8 cellular contexts compared by ENCODE assay signal in genomic region chr19:9936151-9937000, GRCh38. TPM values are rescaled to one million over a fixed set of nuclear protein-coding genes. Genes with fewer than 3 reads are reported as not detected.
A peak's percentile ranks its signal among the peaks of the same experiment; 100 is the strongest.
DNase-seq lines count a peak whose midpoint lies in the region; ATAC-seq and TF ChIP-seq lines count a peak whose summit lies in the region.

Gene OLFM2 (minus strand): TSS chr19:9936515. CDS start chr19:9936366, 149 bp downstream.

- H3K27ac ChIP-seq in OCI-LY7 (ENCODE audit: low read depth, low read length, poor library complexity, severe bottlenecking): no peak within 1 kb of the TSS

- H3K36me3 Mint-ChIP-seq in activated CD8-positive, alpha-beta T cell treated with anti-CD3 and anti-CD28 coated beads for 36 hours (ENCODE audit: low read depth): no peaks in the 10 kb centered on the region

- H3K79me2 ChIP-seq in OCI-LY7 (ENCODE audit: insufficient read depth, low read depth, low read length): no peaks in the 10 kb centered on the region

- peak within 1 kb of the TSS; percentile 45 for H3K4me3 Mint-ChIP-seq in activated CD8-positive, alpha-beta T cell treated with anti-CD3 and anti-CD28 coated beads for 36 hours

- H3K4me1 ChIP-seq in OCI-LY7 (ENCODE audit: insufficient read depth, low read length, poor library complexity, severe bottlenecking): no peaks in the 10 kb centered on the region

- H3K9me3 ChIP-seq in OCI-LY7 (ENCODE audit: low read length): no peaks in the 10 kb centered on the region

- no peak for TF ChIP-seq CTCF in activated CD8-positive, alpha-beta T cell treated with anti-CD3 and anti-CD28 coated beads for 36 hours (IDR thresholded peaks at IDR 0.05)
- no peak for TF ChIP-seq CTCF in OCI-LY7 (conservative IDR thresholded peaks at IDR 0.05; ENCODE audit: low read length)

- no peak within 1 kb of the TSS for H3K4me3 ChIP-seq in OCI-LY7 (ENCODE audit: low read depth, low read length, poor library complexity, severe bottlenecking)

- peaks cover 53% of the 10 kb centered on the region for H3K27me3 Mint-ChIP-seq in activated CD8-positive, alpha-beta T cell treated with anti-CD3 and anti-CD28 coated beads for 36 hours

- H3K9me2 ChIP-seq in OCI-LY7 (ENCODE audit: insufficient read depth, low read length): no peaks in the 10 kb centered on the region

- no peaks in the 10 kb centered on the region for H4K20me1 ChIP-seq in OCI-LY7 (ENCODE audit: insufficient read depth, low read length)

- DNase-seq in NCI-H748 (lab: John Stamatoyannopoulos, UW; ENCODE audit: unreplicated experiment) (peak; percentile 34), NCI-H748 treated with DMSO at 0.1 percent for 48 hours (lab: John Stamatoyannopoulos, UW) (no peak), hypothalamus (lab: John Stamatoyannopoulos, UW) (peak in 29 of 51 donors; percentile 5 to 63 (median 27)), OCI-LY7 (ENCODE audit: low spot score) (no peak), inferior parietal cortex (ENCODE audit: extremely low spot score) (no peak), dedifferentiated amniotic fluid mesenchymal stem cell (ENCODE audit: extremely low spot score) (no peak)
- DNase-seq in activated CD8-positive, alpha-beta T cell treated with anti-CD3 and anti-CD28 coated beads for 36 hours: peak; percentile 33
- peak; percentile 30 for DNase-seq in stimulated activated CD4-positive, alpha-beta T cell treated with anti-CD3 and anti-CD28 coated beads, Interleukin-2, amount 100 ng/mL, for 4 hours (ENCODE audit: low read depth)

- CTCF ChIA-PET in activated CD8-positive, alpha-beta T cell treated with anti-CD3 and anti-CD28 coated beads for 36 hours (lab: Charles Lee): no interaction called here
- CTCF ChIA-PET in OCI-LY7 (lab: Charles Lee; ENCODE audit: unreplicated experiment): no interaction called here

- no peak within 1 kb of the TSS for H3K4me2 ChIP-seq in OCI-LY7 (ENCODE audit: low read length)

- no peaks in the 10 kb centered on the region for H3K9me3 Mint-ChIP-seq in activated CD8-positive, alpha-beta T cell treated with anti-CD3 and anti-CD28 coated beads for 36 hours

- no peaks in the 10 kb centered on the region for H3K36me3 ChIP-seq in OCI-LY7 (ENCODE audit: insufficient read depth, low read length)

- no peak within 1 kb of the TSS for H3K27ac Mint-ChIP-seq in activated CD8-positive, alpha-beta T cell treated with anti-CD3 and anti-CD28 coated beads for 36 hours

- POLR2A ChIA-PET in activated CD8-positive, alpha-beta T cell treated with anti-CD3 and anti-CD28 coated beads for 36 hours (lab: Charles Lee): no interaction called here
- POLR2A ChIA-PET in OCI-LY7 (lab: Charles Lee): no interaction called here

- ATAC-seq in activated CD8-positive, alpha-beta T cell treated with anti-CD3 and anti-CD28 coated beads for 36 hours: no peak

- intact Hi-C loops in activated CD8-positive, alpha-beta T cell treated with anti-CD3 and anti-CD28 coated beads for 36 hours (cut with micrococcal nuclease): loop anchor here (10.0 kb wide), 1 partner anchor 448 kb away; the partner anchor contains the start of gene TYK2
- intact Hi-C loops in OCI-LY7 (cut with micrococcal nuclease; ENCODE audit: unreplicated experiment): no loop called here

- no peak within 1 kb of the TSS for H2AFZ ChIP-seq in OCI-LY7 (ENCODE audit: low read length)

- BruUV-seq in OCI-LY7 (replicated peaks; lab: Mats Ljungman, UMichigan): no TSS peak

- peaks cover 20% of the 10 kb centered on the region for H3K4me1 Mint-ChIP-seq in activated CD8-positive, alpha-beta T cell treated with anti-CD3 and anti-CD28 coated beads for 36 hours (ENCODE audit: low read depth)

RNA-seq across cellular contexts. Expression of gene OLFM2, which starts in this region (rescaled TPM):
- 1 to 10 TPM; 2.7 to 3.2 TPM for total RNA-seq in activated CD8-positive, alpha-beta T cell treated with anti-CD3 and anti-CD28 coated beads for 36 hours
- total RNA-seq in OCI-LY7 (2014; rRNA removed; shearing (Covaris generic)): not detected in 2 replicates
- not detected in 2 replicates for total RNA-seq in OCI-LY7 (2022)

Comparison
In these comparisons a context has a peak if more than half of its experiments do, and no peak if none do; other contexts are left out.
1. DNase-seq: peak in NCI-H748 (single experiment), activated CD8-positive, alpha-beta T cell treated with anti-CD3 and anti-CD28 coated beads for 36 hours (single experiment), hypothalamus (29 of 51) and stimulated activated CD4-positive, alpha-beta T cell treated with anti-CD3 and anti-CD28 coated beads, Interleukin-2, amount 100 ng/mL, for 4 hours (single experiment); none in NCI-H748 treated with DMSO at 0.1 percent for 48 hours (single experiment), OCI-LY7 (single experiment), inferior parietal cortex (single experiment) and dedifferentiated amniotic fluid mesenchymal stem cell (single experiment).